Comparison of ENCODE assay signal across 14 cellular contexts in the genomic region with DNA sequence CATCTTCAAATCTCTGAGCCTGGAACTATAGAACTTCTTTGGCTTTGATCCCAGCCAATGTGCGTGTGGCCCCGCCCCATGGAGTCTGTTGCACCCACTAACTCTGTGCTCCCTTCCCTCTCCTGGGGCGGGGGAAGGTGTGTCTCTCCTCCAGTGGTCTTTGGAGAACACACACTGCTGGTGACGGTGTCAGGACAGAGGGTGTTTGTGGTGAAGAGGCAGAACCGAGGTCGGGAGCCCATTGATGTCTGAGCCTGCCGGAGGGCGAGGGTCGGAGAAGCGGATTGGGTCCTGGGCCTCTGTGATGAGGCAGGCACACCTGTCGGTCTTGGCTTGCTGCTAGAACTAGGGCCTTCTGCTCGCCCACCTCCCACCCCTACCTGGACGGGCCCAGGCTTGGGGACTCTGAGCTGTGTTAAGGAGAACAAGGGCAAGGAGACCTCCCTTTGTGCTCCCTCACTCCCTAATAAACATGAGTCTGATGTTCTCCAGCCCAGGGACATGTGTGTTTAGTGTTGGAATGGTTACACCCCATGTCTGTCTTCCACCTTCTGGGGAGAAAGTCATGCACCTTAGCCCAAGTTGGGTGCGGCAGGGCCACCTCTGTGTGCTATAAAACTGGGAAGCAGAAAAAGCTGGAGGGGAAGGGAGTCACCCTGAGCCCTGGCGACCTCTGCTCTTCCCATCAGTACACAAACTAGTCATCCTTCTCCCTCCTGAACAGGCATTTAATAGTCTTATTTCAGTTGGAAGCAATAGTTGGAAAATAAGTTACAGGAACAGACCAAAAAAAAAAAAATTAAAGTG. TPM values are rescaled to one million over a fixed set of nuclear protein-coding genes. Genes with fewer than 3 reads are reported as not detected.
DNase-seq lines count a peak whose midpoint lies in the region; ATAC-seq lines count a peak whose summit lies in the region.
"Had no signal": no experiment of that assay in that cellular context is flagged by ENCODE, and none has a peak within 500 bp of the region (broad histone marks: within the 10 kb centered on the region; RNA-seq: fewer than 3 reads in every experiment).

No MANE protein-coding gene starts in this region.

- peak overlapping the region; percentile 56 to 60 for H3K27ac Mint-ChIP-seq in T-cell

- DNase-seq in left ventricle myocardium superior (peak; percentile 18), Right ventricle myocardium inferior (ENCODE audit: missing footprints) (no peak), T-cell (no peak), left colon (peak; percentile 79 to 85), NCI-H1092 treated with DMSO at 0.1 percent for 48 hours (lab: John Stamatoyannopoulos, UW) (no peak), DMS79 (lab: John Stamatoyannopoulos, UW) (no peak), GM19240 (ENCODE audit: insufficient read length, low spot score) (no peak)
- DNase-seq: effector CD4-positive, alpha-beta T cell; GDM1; NCI-H2029 treated with DMSO at 0.1 percent for 48 hours; uterus had no signal

- CTCF ChIA-PET in T-cell (lab: Charles Lee): no interaction called here

- POLR2A ChIA-PET in T-cell (lab: Charles Lee): no interaction called here

- no peaks in the 10 kb centered on the region for H3K9me3 Mint-ChIP-seq in T-cell
- H3K9me3 Mint-ChIP-seq: T-helper 1 cell treated with Interleukin-12 subunit alpha and Interleukin-12 subunit beta and Interleukin-4 antibody, amounts not matched to agents 30 μg/mL and 1 μg/mL, for 36 hours had no signal

- H3K36me3 Mint-ChIP-seq in T-cell: peaks cover 28% of the 10 kb centered on the region

- H3K4me3 Mint-ChIP-seq in T-cell: no peak overlapping the region
- H3K4me3 Mint-ChIP-seq: T-helper 1 cell treated with Interleukin-12 subunit alpha and Interleukin-12 subunit beta and Interleukin-4 antibody, amounts not matched to agents 30 μg/mL and 1 μg/mL, for 36 hours had no signal

- no peaks in the 10 kb centered on the region for H3K27me3 Mint-ChIP-seq in T-cell

- H3K4me1 Mint-ChIP-seq in T-cell: peaks cover 65 to 67% (median 67%) of the 10 kb centered on the region in 3 donors

- no peak for ATAC-seq in left ventricle myocardium superior
- no peak for ATAC-seq in Right ventricle myocardium inferior
- no peak for ATAC-seq in T-cell (replicated peaks in 1 of 4)
- ATAC-seq in left colon: peak; percentile 65
- no peak for ATAC-seq in GM21529 (IDR thresholded peaks at IDR 0.05; ENCODE audit: unreplicated experiment)
- ATAC-seq: gastroesophageal sphincter had no signal

- intact Hi-C loops in left ventricle myocardium superior (cut with micrococcal nuclease): no loop called here
- intact Hi-C loops in Right ventricle myocardium inferior (cut with DNase I): no loop called here
- intact Hi-C loops in left colon (cut with DNase I, micrococcal nuclease): no loop called here

RNA-seq across cellular contexts. Expression of a gene that starts 4.6 kb away (rescaled TPM):
- total RNA-seq in left ventricle myocardium superior (6.8 TPM), Right ventricle myocardium inferior (7.1 TPM), T-cell (10 to 100 TPM; 52.0 to 97.2 (median 79.0) TPM), left colon (10 to 100 TPM; 54.9 to 62.1 TPM)

RNA-seq across cellular contexts. Expression of a gene that starts 5.2 kb away (rescaled TPM):
- total RNA-seq in left ventricle myocardium superior: 104 TPM
- 99.4 TPM for total RNA-seq in Right ventricle myocardium inferior
- 100 to 1,000 TPM; 140 to 216 (median 187) TPM for total RNA-seq in T-cell
- 100 to 1,000 TPM; 224 to 268 TPM for total RNA-seq in left colon

RNA-seq across cellular contexts. Expression of a gene that starts 14.5 kb away (rescaled TPM):
- total RNA-seq in left ventricle myocardium superior (2.0 TPM), Right ventricle myocardium inferior (3.1 TPM), T-cell (10 to 100 TPM; 10.5 to 29.7 (median 18.0) TPM), left colon (10 to 100 TPM in 1 of 2 donors, 1 to 10 TPM in 1; 8.0 to 10.9 TPM)

RNA-seq across cellular contexts. Expression of a gene that starts 23.3 kb away (rescaled TPM):
- total RNA-seq in left ventricle myocardium superior (0.35 TPM), Right ventricle myocardium inferior (0.32 TPM), T-cell (10 to 100 TPM; 12.4 to 37.0 (median 26.3) TPM), left colon (1 to 10 TPM; 4.0 to 5.7 TPM)

RNA-seq across cellular contexts. Expression of a gene that starts 23.8 kb away (rescaled TPM):
- total RNA-seq in left ventricle myocardium superior: 0.74 TPM
- total RNA-seq in Right ventricle myocardium inferior: 0.51 TPM
- 1 to 10 TPM; 4.8 to 8.7 (median 7.3) TPM for total RNA-seq in T-cell
- total RNA-seq in left colon: 1 to 10 TPM; 1.2 to 2.0 TPM

Comparison
In these comparisons a context has a peak if more than half of its experiments do, and no peak if none do; other contexts are left out.
1. DNase-seq: peak in left ventricle myocardium superior (single experiment) and left colon (2 of 2); none in Right ventricle myocardium inferior (single experiment), T-cell (0 of 34), NCI-H1092 treated with DMSO at 0.1 percent for 48 hours (single experiment), DMS79 (single experiment) and GM19240 (single experiment).